Comparison of ENCODE assay signal across 9 cellular contexts in genomic region chr5:78527054-78527884, GRCh38.
DNase-seq lines count a peak whose midpoint lies in the region; ATAC-seq and TF ChIP-seq lines count a peak whose summit lies in the region.
"Had no signal": no experiment of that assay in that cellular context is flagged by ENCODE, and none has a peak within 500 bp of the region (broad histone marks: within the 10 kb centered on the region; RNA-seq: fewer than 3 reads in every experiment).

No MANE protein-coding gene starts in this region.

- no peaks in the 10 kb centered on the region for H3K4me1 ChIP-seq in naive thymus-derived CD4-positive, alpha-beta T cell (ENCODE audit: control insufficient read depth in 2 of 2, insufficient read depth in 2 of 2, low read length in 2 of 2)
- no peaks in the 10 kb centered on the region for H3K4me1 ChIP-seq in HAP-1

- TF ChIP-seq CTCF in AG10803 (conservative IDR thresholded peaks at IDR 0.05; ENCODE audit: low read length): no peak
- no peak for TF ChIP-seq CTCF in fibroblast of mammary gland (conservative IDR thresholded peaks at IDR 0.05; ENCODE audit: control insufficient read depth, insufficient read depth, low read depth, low read length)
- no peak for TF ChIP-seq CTCF in CD4-positive, alpha-beta T cell (IDR thresholded peaks at IDR 0.05)

- POLR2A ChIA-PET in naive thymus-derived CD4-positive, alpha-beta T cell (lab: Charles Lee): no interaction called here
- POLR2A ChIA-PET in CD4-positive, alpha-beta T cell (lab: Charles Lee): no interaction called here

- no peak overlapping the region for H3K27ac Mint-ChIP-seq in naive thymus-derived CD4-positive, alpha-beta T cell
- H3K27ac Mint-ChIP-seq in CD4-positive, alpha-beta T cell: no peak overlapping the region

- H3K36me3 ChIP-seq in naive thymus-derived CD4-positive, alpha-beta T cell (ENCODE audit: control insufficient read depth in 2 of 3, insufficient read depth in 3 of 3, low read length in 3 of 3): no peaks in the 10 kb centered on the region
- no peaks in the 10 kb centered on the region for H3K36me3 ChIP-seq in HAP-1 (replicated peaks)

- H3K4me3 ChIP-seq in AG10803 (ENCODE audit: low read length) (no peak overlapping the region), fibroblast of mammary gland (ENCODE audit: control insufficient read depth, low read depth, low read length) (no peak overlapping the region), HAP-1 (no peak overlapping the region)
- H3K4me3 ChIP-seq in naive thymus-derived CD4-positive, alpha-beta T cell (ENCODE audit: low read length): no peak overlapping the region

- peak; percentile 95 for DNase-seq in AG10803 (ENCODE audit: low read depth)
- DNase-seq in RPMI7951 (ENCODE audit: low read depth): peak; percentile 94
- peak; percentile 96 for DNase-seq in fibroblast of mammary gland (ENCODE audit: low read depth)
- DNase-seq in naive thymus-derived CD4-positive, alpha-beta T cell: no peak
- DNase-seq in CD4-positive, alpha-beta T cell: no peak
- no peak for DNase-seq in HAP-1 (ENCODE audit: low spot score in 2 of 2)
- DNase-seq: DND-41 had no signal

- no peak overlapping the region for H3K4me3 Mint-ChIP-seq in naive thymus-derived CD4-positive, alpha-beta T cell
- no peak overlapping the region for H3K4me3 Mint-ChIP-seq in CD4-positive, alpha-beta T cell

- H3K36me3 Mint-ChIP-seq in naive thymus-derived CD4-positive, alpha-beta T cell: no peaks in the 10 kb centered on the region
- H3K36me3 Mint-ChIP-seq in CD4-positive, alpha-beta T cell (ENCODE audit: low read depth): no peaks in the 10 kb centered on the region

- H3K27me3 Mint-ChIP-seq in naive thymus-derived CD4-positive, alpha-beta T cell: peaks cover 13 to 24% (median 18%) of the 10 kb centered on the region in 5 donors
- H3K27me3 Mint-ChIP-seq in CD4-positive, alpha-beta T cell: peaks cover 18% of the 10 kb centered on the region

- no peaks in the 10 kb centered on the region for H3K27me3 ChIP-seq in naive thymus-derived CD4-positive, alpha-beta T cell (ENCODE audit: control insufficient read depth in 2 of 2, insufficient read depth in 2 of 2, low read length in 2 of 2)
- H3K27me3 ChIP-seq in CD4-positive, alpha-beta T cell (ENCODE audit: control insufficient read depth, insufficient read depth, low read length): no peaks in the 10 kb centered on the region
- no peaks in the 10 kb centered on the region for H3K27me3 ChIP-seq in HAP-1 (ENCODE audit: low read depth)

- no peaks in the 10 kb centered on the region for H3K4me1 Mint-ChIP-seq in naive thymus-derived CD4-positive, alpha-beta T cell
- no peaks in the 10 kb centered on the region for H3K4me1 Mint-ChIP-seq in CD4-positive, alpha-beta T cell (ENCODE audit: low read depth)

- no peaks in the 10 kb centered on the region for H3K9me3 ChIP-seq in naive thymus-derived CD4-positive, alpha-beta T cell (ENCODE audit: control insufficient read depth in 2 of 3, low read length in 3 of 3)
- no peaks in the 10 kb centered on the region for H3K9me3 ChIP-seq in CD4-positive, alpha-beta T cell (ENCODE audit: control insufficient read depth, low read length)
- H3K9me3 ChIP-seq in HAP-1: no peaks in the 10 kb centered on the region

- no peaks in the 10 kb centered on the region for H3K9me3 Mint-ChIP-seq in naive thymus-derived CD4-positive, alpha-beta T cell
- no peaks in the 10 kb centered on the region for H3K9me3 Mint-ChIP-seq in CD4-positive, alpha-beta T cell

- intact Hi-C loops in naive thymus-derived CD4-positive, alpha-beta T cell (cut with micrococcal nuclease): no loop called here
- intact Hi-C loops in CD4-positive, alpha-beta T cell (cut with DNase I, micrococcal nuclease): no loop called here

- no peak overlapping the region for H3K27ac ChIP-seq in naive thymus-derived CD4-positive, alpha-beta T cell (ENCODE audit: low read depth, low read length)
- no peak overlapping the region for H3K27ac ChIP-seq in CD4-positive, alpha-beta T cell (ENCODE audit: low read depth, low read length)

- in situ Hi-C loops in HAP-1 (cut with MboI; ENCODE audit: low sequenced_read_pairs): no loop called here

- CTCF ChIA-PET in naive thymus-derived CD4-positive, alpha-beta T cell (lab: Charles Lee): no interaction called here
- CTCF ChIA-PET in CD4-positive, alpha-beta T cell (lab: Charles Lee): interaction anchor here (0.6 kb wide), 1 partner anchor 1236 kb away, joined by 4 read pairs; no protein-coding TSS in a partner anchor

- peak; percentile 77 for ATAC-seq in naive thymus-derived CD4-positive, alpha-beta T cell
- ATAC-seq in CD4-positive, alpha-beta T cell (ENCODE audit: poor library complexity): no peak
- ATAC-seq in HG03378 (IDR thresholded peaks at IDR 0.05; ENCODE audit: unreplicated experiment): no peak
- ATAC-seq in GM21367 (IDR thresholded peaks at IDR 0.05; ENCODE audit: unreplicated experiment): no peak

Comparison
In these comparisons a context has a peak if more than half of its experiments do, and no peak if none do; other contexts are left out.
1. DNase-seq: peak in AG10803 (single experiment), RPMI7951 (single experiment) and fibroblast of mammary gland (single experiment); none in naive thymus-derived CD4-positive, alpha-beta T cell (0 of 9), CD4-positive, alpha-beta T cell (0 of 10) and HAP-1 (0 of 2).